Comparison of ENCODE assay signal across 8 cellular contexts in the genomic region with DNA sequence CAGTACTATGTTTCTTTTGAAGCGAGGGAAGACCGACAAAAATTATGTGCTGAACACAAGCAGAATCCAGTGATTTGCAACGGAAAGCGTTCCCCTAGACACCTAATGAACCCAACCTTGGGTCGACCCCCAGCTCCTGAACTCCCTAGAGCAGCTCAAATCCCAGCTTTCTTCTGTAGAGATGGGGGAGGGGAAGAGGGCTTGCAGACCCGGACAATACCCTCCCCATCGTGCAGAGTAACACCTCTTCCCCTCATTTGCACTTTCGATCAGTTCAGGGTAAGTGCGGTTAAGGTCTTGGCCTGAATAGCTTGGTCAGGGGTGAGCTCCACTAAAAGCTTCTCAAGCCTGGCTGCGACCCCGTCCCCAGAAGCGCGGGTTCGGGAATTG. TPM values are rescaled to one million over a fixed set of nuclear protein-coding genes. Genes with fewer than 3 reads are reported as not detected.
A peak's percentile ranks its signal among the peaks of the same experiment; 100 is the strongest.
DNase-seq lines count a peak whose midpoint lies in the region; ATAC-seq lines count a peak whose summit lies in the region.

No MANE protein-coding gene starts in this region.

- H3K4me1 ChIP-seq in BLaER1 treated with 17β-estradiol and CSF1 and Interleukin-3, amounts not matched to agents 10 nM and 100 nM: peaks cover 0 to 14% (median 5%) of the 10 kb centered on the region in 10 experiments; a peak in 7 of 20 replicates

- no peaks in the 10 kb centered on the region for H3K27me3 ChIP-seq in BLaER1 treated with 17β-estradiol and CSF1 and Interleukin-3, amounts not matched to agents 10 nM and 100 nM

- no peaks in the 10 kb centered on the region for H3K9me3 ChIP-seq in BLaER1 treated with 17β-estradiol and CSF1 and Interleukin-3, amounts not matched to agents 10 nM and 100 nM (replicated peaks in 1 of 11)

- H3K9ac ChIP-seq in BLaER1 treated with 17β-estradiol and CSF1 and Interleukin-3, amounts not matched to agents 10 nM and 100 nM: peak overlapping the region; percentile 70 to 82 (median 78)

- no peaks in the 10 kb centered on the region for H3K9me3 Mint-ChIP-seq in effector memory CD8-positive, alpha-beta T cell
- no peaks in the 10 kb centered on the region for H3K9me3 Mint-ChIP-seq in naive thymus-derived CD8-positive, alpha-beta T cell

- no peaks in the 10 kb centered on the region for H4K20me1 ChIP-seq in BLaER1 treated with 17β-estradiol and CSF1 and Interleukin-3, amounts not matched to agents 10 nM and 100 nM

- peak overlapping the region; percentile 57 to 82 (median 71); a peak in 19 of 22 replicates for H3K27ac ChIP-seq in BLaER1 treated with 17β-estradiol and CSF1 and Interleukin-3, amounts not matched to agents 10 nM and 100 nM

- POLR2A ChIA-PET in naive thymus-derived CD8-positive, alpha-beta T cell (lab: Charles Lee): interaction anchor here (1.5 to 2.2 kb wide), 3 partner anchors 368 to 1451 kb away, joined by 3 to 11 read pairs (median 7); a partner anchor contains a TSS

- peak overlapping the region; percentile 82 to 89 for H3K27ac Mint-ChIP-seq in effector memory CD8-positive, alpha-beta T cell
- peak overlapping the region; percentile 82 to 99 (median 96) for H3K27ac Mint-ChIP-seq in naive thymus-derived CD8-positive, alpha-beta T cell

- H3K36me3 Mint-ChIP-seq in effector memory CD8-positive, alpha-beta T cell (ENCODE audit: insufficient read depth): peaks cover 6% of the 10 kb centered on the region
- H3K36me3 Mint-ChIP-seq in naive thymus-derived CD8-positive, alpha-beta T cell: no peaks in the 10 kb centered on the region

- H3K4me1 Mint-ChIP-seq in effector memory CD8-positive, alpha-beta T cell (ENCODE audit: low read depth in 2 of 2): peaks cover 4 to 35% of the 10 kb centered on the region in 2 donors
- H3K4me1 Mint-ChIP-seq in naive thymus-derived CD8-positive, alpha-beta T cell: peaks cover 6 to 28% (median 26%) of the 10 kb centered on the region in 4 donors

- peak overlapping the region; percentile 96 to 99 for H3K4me3 Mint-ChIP-seq in effector memory CD8-positive, alpha-beta T cell
- peak overlapping the region; percentile 89 to 100 (median 98) for H3K4me3 Mint-ChIP-seq in naive thymus-derived CD8-positive, alpha-beta T cell

- no peaks in the 10 kb centered on the region for H3K36me3 ChIP-seq in BLaER1 treated with 17β-estradiol and CSF1 and Interleukin-3, amounts not matched to agents 10 nM and 100 nM

- ATAC-seq in GM21526 (IDR thresholded peaks at IDR 0.05; ENCODE audit: low FRiP score, unreplicated experiment): peak; percentile 4
- no peak for ATAC-seq in effector memory CD8-positive, alpha-beta T cell (replicated peaks)
- peak in 1 of 2 donors; percentile 7 for ATAC-seq in naive thymus-derived CD8-positive, alpha-beta T cell

- H3K27me3 Mint-ChIP-seq in effector memory CD8-positive, alpha-beta T cell: peaks cover 10 to 12% of the 10 kb centered on the region in 2 donors
- peaks cover 4 to 12% (median 6%) of the 10 kb centered on the region in 5 donors for H3K27me3 Mint-ChIP-seq in naive thymus-derived CD8-positive, alpha-beta T cell

- H3K4me2 ChIP-seq in BLaER1 treated with 17β-estradiol and CSF1 and Interleukin-3, amounts not matched to agents 10 nM and 100 nM: peak overlapping the region; percentile 70 to 91 (median 81)

- DNase-seq in NCI-H69 (lab: John Stamatoyannopoulos, UW) (peak; percentile 69), Ammon's horn (ENCODE audit: low spot score) (no peak), glomerular visceral epithelial cell (ENCODE audit: extremely low spot score) (no peak)
- DNase-seq in effector memory CD8-positive, alpha-beta T cell: no peak
- no peak for DNase-seq in naive thymus-derived CD8-positive, alpha-beta T cell
- no peak for DNase-seq in stimulated activated CD4-positive, alpha-beta T cell treated with anti-CD3 and anti-CD28 coated beads, Interleukin-2, amount 100 ng/mL, for 48 hours

- H3K4me3 ChIP-seq in BLaER1 treated with 17β-estradiol and CSF1 and Interleukin-3, amounts not matched to agents 10 nM and 100 nM: peak overlapping the region; percentile 68 to 80 (median 76)

RNA-seq across cellular contexts. Expression of a gene that starts 0.4 kb away (rescaled TPM):
- total RNA-seq in naive thymus-derived CD8-positive, alpha-beta T cell: 1 to 10 TPM; 9.1 to 9.4 TPM
- polyA plus RNA-seq in naive thymus-derived CD8-positive, alpha-beta T cell: 1 to 10 TPM; 2.4 to 7.7 (median 7.6) TPM
